ENCODE assay signal across 13 cellular contexts in the genomic region with DNA sequence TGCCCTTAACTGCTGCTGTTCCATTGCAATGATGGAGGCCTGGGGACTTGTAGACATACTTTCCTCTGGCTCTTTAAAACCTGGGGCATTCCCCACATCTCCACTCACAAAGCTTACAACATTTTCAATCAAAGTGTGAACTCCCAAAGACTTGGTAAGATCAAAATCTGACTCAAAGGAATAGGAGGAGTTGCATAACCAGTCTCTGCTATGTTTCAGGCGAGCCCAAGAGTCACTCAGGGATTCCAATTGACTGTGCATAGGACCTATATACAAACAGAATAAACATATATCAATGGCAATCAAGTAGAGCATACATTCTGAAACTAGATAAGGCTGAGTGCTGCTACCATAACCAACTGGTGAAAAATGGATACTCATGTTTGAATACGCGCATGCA.
"Had no signal": no experiment of that assay in that cellular context is flagged by ENCODE, and none has a peak within 500 bp of the region (broad histone marks: within the 10 kb centered on the region; RNA-seq: fewer than 3 reads in every experiment).

No MANE protein-coding gene starts in this region.

- H3K4me3 Mint-ChIP-seq: stimulated activated effector memory CD8-positive, alpha-beta T cell treated with anti-CD3 and anti-CD28 coated beads, Interleukin-12 subunit alpha, Interleukin-12 subunit beta, amount 100 ng/mL, for 72 hours; type B pancreatic cell had no signal

- H3K79me2 ChIP-seq: hepatocyte, parathyroid adenoma had no signal

- H3K9me3 ChIP-seq: SJCRH30 had no signal

- H3K27ac ChIP-seq: coronary artery, hepatocyte, parathyroid adenoma, SJCRH30 had no signal

- H3K9me3 Mint-ChIP-seq: stimulated activated effector memory CD8-positive, alpha-beta T cell treated with anti-CD3 and anti-CD28 coated beads, Interleukin-12 subunit alpha, Interleukin-12 subunit beta, amount 100 ng/mL, for 72 hours; type B pancreatic cell had no signal

- H2AFZ ChIP-seq: hepatocyte, parathyroid adenoma had no signal

- DNase-seq: activated effector memory CD4-positive, alpha-beta T cell treated with Interleukin-2 at 50 U/mL for 16 hours; effector CD8-positive, alpha-beta T cell; retina; SJCRH30; substantia nigra; SW 1271; T-helper 9 cell had no signal

- H3K9ac ChIP-seq: parathyroid adenoma had no signal

- H3K27me3 Mint-ChIP-seq: type B pancreatic cell had no signal

- ATAC-seq: stimulated activated effector memory CD8-positive, alpha-beta T cell treated with anti-CD3 and anti-CD28 coated beads, Interleukin-12 subunit alpha, Interleukin-12 subunit beta, amount 100 ng/mL, for 72 hours had no signal

- H3K4me3 ChIP-seq: coronary artery, hepatocyte, SJCRH30, skin epidermis had no signal

- H3K4me1 ChIP-seq: parathyroid adenoma, SJCRH30 had no signal

- H3K4me1 Mint-ChIP-seq: stimulated activated effector memory CD8-positive, alpha-beta T cell treated with anti-CD3 and anti-CD28 coated beads, Interleukin-12 subunit alpha, Interleukin-12 subunit beta, amount 100 ng/mL, for 72 hours had no signal

- H3K27ac Mint-ChIP-seq: stimulated activated effector memory CD8-positive, alpha-beta T cell treated with anti-CD3 and anti-CD28 coated beads, Interleukin-12 subunit alpha, Interleukin-12 subunit beta, amount 100 ng/mL, for 72 hours; type B pancreatic cell had no signal

- H3K27me3 ChIP-seq: hepatocyte, SJCRH30 had no signal

- H3K4me2 ChIP-seq: hepatocyte had no signal
